ENCODE assay signal across 11 cellular contexts in genomic region chr1:222794656-222795474, GRCh38. TPM values are rescaled to one million over a fixed set of nuclear protein-coding genes. Genes with fewer than 3 reads are reported as not detected.
DNase-seq lines count a peak whose midpoint lies in the region; ATAC-seq and TF ChIP-seq lines count a peak whose summit lies in the region.
"Had no signal": no experiment of that assay in that cellular context is flagged by ENCODE, and none has a peak within 500 bp of the region (broad histone marks: within the 10 kb centered on the region; RNA-seq: fewer than 3 reads in every experiment).

No MANE protein-coding gene starts in this region.

- H3K36me3 ChIP-seq in HEK293 (ENCODE audit: control insufficient read depth in 2 of 2, insufficient read depth in 1 of 2, low read length in 2 of 2) (no peaks in the 10 kb centered on the region), left lung (no peaks in the 10 kb centered on the region)
- H3K36me3 ChIP-seq: thoracic aorta had no signal

- no peaks in the 10 kb centered on the region for H3K27me3 ChIP-seq in left lung

- DNase-seq in AG09309 (ENCODE audit: low read depth) (no peak), left lung (no peak), HEK293T (ENCODE audit: extremely low spot score) (no peak), NCI-H1694 treated with DMSO at 0.1 percent for 48 hours (lab: John Stamatoyannopoulos, UW) (no peak), omental fat pad (ENCODE audit: low spot score) (no peak)
- DNase-seq in activated CD4-positive, CD25-positive, alpha-beta regulatory T cell treated with anti-CD3 and anti-CD28 coated beads, Interleukin-2, amount 50 U/mL, for 72 hours = no peak
- DNase-seq: NCI-H1092; stimulated activated CD4-positive, alpha-beta T cell treated with anti-CD3 and anti-CD28 coated beads, Interleukin-2, amount 100 ng/mL, for 48 hours had no signal

- ATAC-seq in left lung (peak; percentile 30), omental fat pad (ENCODE audit: low FRiP score) (no peak)

- H3K4me3 ChIP-seq in AG09309 (ENCODE audit: control insufficient read depth, low read depth, low read length) (no peak overlapping the region), HEK293 (ENCODE audit: low read depth, low read length) (no peak overlapping the region), left lung (no peak overlapping the region)
- H3K4me3 ChIP-seq: thoracic aorta had no signal

- no peaks in the 10 kb centered on the region for H3K4me1 ChIP-seq in HEK293 (ENCODE audit: control insufficient read depth, insufficient read depth, low read length)
- peaks cover 0 to 8% of the 10 kb centered on the region in 2 donors for H3K4me1 ChIP-seq in left lung

- intact Hi-C loops in left lung (cut with DNase I) = loop anchor here (5.0 to 10.0 kb wide), 3 partner anchors 287 to 330 kb away; no protein-coding TSS in a partner anchor

- H3K9me3 ChIP-seq in HEK293 (ENCODE audit: control insufficient read depth, insufficient read depth, low read depth, low read length) = no peaks in the 10 kb centered on the region
- no peaks in the 10 kb centered on the region for H3K9me3 ChIP-seq in left lung
- H3K9me3 ChIP-seq: thoracic aorta had no signal

- TF ChIP-seq CTCF in AG09309 (IDR thresholded peaks at IDR 0.05; ENCODE audit: control insufficient read depth, insufficient read depth, low read depth, low read length, missing control alignments) (peak; percentile 48), HEK293 (tag by site-specific recombination; IDR thresholded peaks at IDR 0.05) (peak; percentile 64; the same call in 1 of the 2 replicates), VCaP (conservative IDR thresholded peaks at IDR 0.05) (peak; percentile 25; the same call in 1 of the 2 replicates), left lung (IDR thresholded peaks at IDR 0.05) (no peak), omental fat pad (IDR thresholded peaks at IDR 0.05) (no peak)

- POLR2A ChIA-PET in HEK293 (lab: Yijun Ruan, JAX) = no interaction called here
- POLR2A ChIA-PET in HEK293T (lab: Yijun Ruan, JAX) = no interaction called here

- CTCF ChIA-PET in HEK293 (lab: Yijun Ruan, JAX) = interaction anchor here (0.6 to 2.2 kb wide), 6 partner anchors 13 to 339 kb away, joined by 3 to 13 read pairs (median 4); no protein-coding TSS in a partner anchor
- CTCF ChIA-PET in HEK293T (lab: Yijun Ruan, JAX) = interaction anchor here (0.9 to 2.5 kb wide), 2 partner anchors 29 to 295 kb away, joined by 5 to 14 read pairs; no protein-coding TSS in a partner anchor

- H3K27ac ChIP-seq in HEK293 (ENCODE audit: extremely low read depth, low read depth, low read length) (no peak overlapping the region), VCaP (no peak overlapping the region), left lung (no peak overlapping the region)
- H3K27ac ChIP-seq: thoracic aorta had no signal

TF ChIP-seq in HEK293, 187 proteins besides CTCF, POLR2A, EP300 and RAD21:
- TF ChIP-seq ZNF548 (tag by site-specific recombination; IDR thresholded peaks at IDR 0.05) = peak; percentile 54; the same call in 1 of the 2 replicates
- no peak for TF ChIP-seq TRIM28 (IDR thresholded peaks at IDR 0.05; ENCODE audit: borderline replicate concordance, low read length)
- 0 out of 2 replicates have a peak, but pooled peaks have one; percentile 15 for TF ChIP-seq ZFHX2 (tag by site-specific recombination; conservative IDR thresholded peaks at IDR 0.05)
- TF ChIP-seq ZNF654 (tag by site-specific recombination; IDR thresholded peaks at IDR 0.05; ENCODE audit: low read depth) = 0 out of 2 replicates have a peak, but pooled peaks have one; percentile 15

TF ChIP-seq in HEK293T, 16 proteins besides CTCF, POLR2A, EP300 and RAD21:
- TF ChIP-seq TARDBP (IDR thresholded peaks at IDR 0.05) (no peak), L3MBTL2 (conservative IDR thresholded peaks at IDR 0.05) (no peak), SUZ12 (IDR thresholded peaks at IDR 0.05) (no peak), FOXK2 (IDR thresholded peaks at IDR 0.05) (no peak), LEF1 (IDR thresholded peaks at IDR 0.05; ENCODE audit: borderline replicate concordance) (no peak), FOXM1 (IDR thresholded peaks at IDR 0.05; ENCODE audit: borderline replicate concordance) (no peak), NFRKB (IDR thresholded peaks at IDR 0.05) (no peak), ARNT (IDR thresholded peaks at IDR 0.05) (no peak)

RNA-seq across cellular contexts. Expression of gene DISP1, which starts 20.0 kb away (rescaled TPM):
- total RNA-seq in left lung (10 to 100 TPM; 17.2 to 23.9 TPM), omental fat pad (10 to 100 TPM; 10.1 to 59.9 (median 18.4) TPM)

RNA-seq across cellular contexts. Expression of gene FAM177B, which starts 57.9 kb away (rescaled TPM):
- total RNA-seq in left lung (not detected), omental fat pad (1 to 10 TPM in 1 of 4 donors, not detected in 3; 1.1 TPM)

Comparison
In these comparisons a context has a peak if more than half of its experiments do, and no peak if none do; other contexts are left out.
1. CTCF ChIP-seq: peak in AG09309 (single experiment), HEK293 (single experiment) and VCaP (single experiment); none in left lung (0 of 2) and omental fat pad (0 of 3).